14 cellular contexts compared by ENCODE assay signal in genomic region chr3:185335799-185336198, GRCh38. TPM values are rescaled to one million over a fixed set of nuclear protein-coding genes. Genes with fewer than 3 reads are reported as not detected.
DNase-seq lines count a peak whose midpoint lies in the region; ATAC-seq, FAIRE-seq and TF ChIP-seq lines count a peak whose summit lies in the region.
"Had no signal": no experiment of that assay in that cellular context is flagged by ENCODE, and none has a peak within 500 bp of the region (broad histone marks: within the 10 kb centered on the region; RNA-seq: fewer than 3 reads in every experiment).

No MANE protein-coding gene starts in this region.

- H3K27ac Mint-ChIP-seq in stimulated activated naive CD8-positive, alpha-beta T cell treated with anti-CD3 and anti-CD28 coated beads, Interleukin-15, amount 100 ng/mL, for 72 hours: no peak overlapping the region
- H3K27ac Mint-ChIP-seq: activated naive CD8-positive, alpha-beta T cell treated with anti-CD3 and anti-CD28 coated beads, Interleukin-2, amount 10 ng/mL, durations not matched to agents 7 days and 5 days; B cell; GM23338; neural progenitor cell had no signal

- no peaks in the 10 kb centered on the region for H3K9me3 Mint-ChIP-seq in stimulated activated naive CD8-positive, alpha-beta T cell treated with anti-CD3 and anti-CD28 coated beads, Interleukin-15, amount 100 ng/mL, for 72 hours
- H3K9me3 Mint-ChIP-seq: activated naive CD8-positive, alpha-beta T cell treated with anti-CD3 and anti-CD28 coated beads, Interleukin-2, amount 10 ng/mL, durations not matched to agents 7 days and 5 days; GM23338; neural progenitor cell had no signal

- peak; percentile 50 for ATAC-seq in stimulated activated naive CD8-positive, alpha-beta T cell treated with anti-CD3 and anti-CD28 coated beads, Interleukin-15, amount 100 ng/mL, for 72 hours
- no peak for ATAC-seq in stimulated activated naive CD8-positive, alpha-beta T cell treated with anti-CD3 and anti-CD28 coated beads, Interleukin-15, Interleukin-2, amounts not matched to agents 100 U/mL and 50 U/mL, for 24 hours
- ATAC-seq in SK-N-SH treated with all-trans-retinoic acid at 6 μM for 48 hours (peak; percentile 88), GM21737 (IDR thresholded peaks at IDR 0.05; ENCODE audit: unreplicated experiment) (no peak)
- ATAC-seq: GM23338 had no signal

- FAIRE-seq in urothelium cell line (lab: Jason Lieb, UNC): peak; percentile 27

- no peak for DNase-seq in stimulated activated naive CD8-positive, alpha-beta T cell treated with anti-CD3 and anti-CD28 coated beads, Interleukin-15, amount 100 ng/mL, for 72 hours
- DNase-seq in stimulated activated naive CD8-positive, alpha-beta T cell treated with anti-CD3 and anti-CD28 coated beads, Interleukin-15, Interleukin-2, amounts not matched to agents 100 U/mL and 50 U/mL, for 24 hours: no peak
- DNase-seq in hepatic stellate cell (ENCODE audit: low spot score) (peak; percentile 19), urothelium cell line (ENCODE audit: low spot score) (peak; percentile 82), mucosa of gallbladder (ENCODE audit: low spot score) (no peak)
- no peak for DNase-seq in activated naive CD4-positive, alpha-beta T cell treated with anti-CD3 and anti-CD28 coated beads, Interleukin-2, amount 50 U/mL, for 16 hours
- DNase-seq: activated CD4-positive, alpha-beta T cell treated with anti-CD3 and anti-CD28 coated beads, Interleukin-2, amount 50 U/mL, for 48 hours; activated naive CD8-positive, alpha-beta T cell treated with anti-CD3 and anti-CD28 coated beads, Interleukin-2, amount 10 ng/mL, durations not matched to agents 7 days and 5 days; NCI-H524 treated with DMSO at 0.1 percent for 48 hours had no signal

- H3K27me3 Mint-ChIP-seq in stimulated activated naive CD8-positive, alpha-beta T cell treated with anti-CD3 and anti-CD28 coated beads, Interleukin-15, amount 100 ng/mL, for 72 hours: no peaks in the 10 kb centered on the region
- H3K27me3 Mint-ChIP-seq: activated naive CD8-positive, alpha-beta T cell treated with anti-CD3 and anti-CD28 coated beads, Interleukin-2, amount 10 ng/mL, durations not matched to agents 7 days and 5 days; B cell had no signal

- H3K4me1 Mint-ChIP-seq in stimulated activated naive CD8-positive, alpha-beta T cell treated with anti-CD3 and anti-CD28 coated beads, Interleukin-15, amount 100 ng/mL, for 72 hours: peaks cover 18% of the 10 kb centered on the region
- H3K4me1 Mint-ChIP-seq: GM23338, neural progenitor cell had no signal

- no peak overlapping the region for H3K4me3 Mint-ChIP-seq in stimulated activated naive CD8-positive, alpha-beta T cell treated with anti-CD3 and anti-CD28 coated beads, Interleukin-15, amount 100 ng/mL, for 72 hours
- H3K4me3 Mint-ChIP-seq: activated naive CD8-positive, alpha-beta T cell treated with anti-CD3 and anti-CD28 coated beads, Interleukin-2, amount 10 ng/mL, durations not matched to agents 7 days and 5 days; B cell; GM23338; neural progenitor cell had no signal

TF ChIP-seq in SK-N-SH treated with all-trans-retinoic acid at 6 μM for 48 hours, 23 proteins besides CTCF, POLR2A, EP300 and RAD21:
- no peak for TF ChIP-seq ZFP30 (CRISPR knock-in tag; IDR thresholded peaks at IDR 0.05)
- no peak for TF ChIP-seq CREB5 (CRISPR knock-in tag; IDR thresholded peaks at IDR 0.05; ENCODE audit: low read depth)
- no peak for TF ChIP-seq TOX (CRISPR knock-in tag; IDR thresholded peaks at IDR 0.05; ENCODE audit: borderline replicate concordance)
- no peak for TF ChIP-seq ZC3H10 (CRISPR knock-in tag; IDR thresholded peaks at IDR 0.05)
- TF ChIP-seq ARNTL (CRISPR knock-in tag; IDR thresholded peaks at IDR 0.05; ENCODE audit: borderline replicate concordance, low read depth): no peak
- TF ChIP-seq CSDC2 (CRISPR knock-in tag; IDR thresholded peaks at IDR 0.05): no peak
- no peak for TF ChIP-seq TCF4 (CRISPR knock-in tag; IDR thresholded peaks at IDR 0.05; ENCODE audit: borderline replicate concordance)
- no peak for TF ChIP-seq GLIS3 (CRISPR knock-in tag; IDR thresholded peaks at IDR 0.05)
- no peak for TF ChIP-seq ZNF70 (CRISPR knock-in tag; IDR thresholded peaks at IDR 0.05)
- TF ChIP-seq OSR1 (CRISPR knock-in tag; IDR thresholded peaks at IDR 0.05): no peak

RNA-seq across cellular contexts. Expression of gene MAP3K13, which starts 27.1 kb away (rescaled TPM):
- 45.2 TPM for total RNA-seq in mucosa of gallbladder

Comparison
In these comparisons a context has a peak if more than half of its experiments do, and no peak if none do; other contexts are left out.
1. ATAC-seq: peak in stimulated activated naive CD8-positive, alpha-beta T cell treated with anti-CD3 and anti-CD28 coated beads, Interleukin-15, amount 100 ng/mL, for 72 hours (single experiment) and SK-N-SH treated with all-trans-retinoic acid at 6 μM for 48 hours (single experiment); none in stimulated activated naive CD8-positive, alpha-beta T cell treated with anti-CD3 and anti-CD28 coated beads, Interleukin-15, Interleukin-2, amounts not matched to agents 100 U/mL and 50 U/mL, for 24 hours (single experiment) and GM21737 (single experiment).
2. DNase-seq: peak in hepatic stellate cell (single experiment) and urothelium cell line (single experiment); none in stimulated activated naive CD8-positive, alpha-beta T cell treated with anti-CD3 and anti-CD28 coated beads, Interleukin-15, amount 100 ng/mL, for 72 hours (0 of 2), stimulated activated naive CD8-positive, alpha-beta T cell treated with anti-CD3 and anti-CD28 coated beads, Interleukin-15, Interleukin-2, amounts not matched to agents 100 U/mL and 50 U/mL, for 24 hours (single experiment), activated naive CD4-positive, alpha-beta T cell treated with anti-CD3 and anti-CD28 coated beads, Interleukin-2, amount 50 U/mL, for 16 hours (single experiment) and mucosa of gallbladder (single experiment).